Comparison of ENCODE assay signal across 10 cellular contexts in the genomic region with DNA sequence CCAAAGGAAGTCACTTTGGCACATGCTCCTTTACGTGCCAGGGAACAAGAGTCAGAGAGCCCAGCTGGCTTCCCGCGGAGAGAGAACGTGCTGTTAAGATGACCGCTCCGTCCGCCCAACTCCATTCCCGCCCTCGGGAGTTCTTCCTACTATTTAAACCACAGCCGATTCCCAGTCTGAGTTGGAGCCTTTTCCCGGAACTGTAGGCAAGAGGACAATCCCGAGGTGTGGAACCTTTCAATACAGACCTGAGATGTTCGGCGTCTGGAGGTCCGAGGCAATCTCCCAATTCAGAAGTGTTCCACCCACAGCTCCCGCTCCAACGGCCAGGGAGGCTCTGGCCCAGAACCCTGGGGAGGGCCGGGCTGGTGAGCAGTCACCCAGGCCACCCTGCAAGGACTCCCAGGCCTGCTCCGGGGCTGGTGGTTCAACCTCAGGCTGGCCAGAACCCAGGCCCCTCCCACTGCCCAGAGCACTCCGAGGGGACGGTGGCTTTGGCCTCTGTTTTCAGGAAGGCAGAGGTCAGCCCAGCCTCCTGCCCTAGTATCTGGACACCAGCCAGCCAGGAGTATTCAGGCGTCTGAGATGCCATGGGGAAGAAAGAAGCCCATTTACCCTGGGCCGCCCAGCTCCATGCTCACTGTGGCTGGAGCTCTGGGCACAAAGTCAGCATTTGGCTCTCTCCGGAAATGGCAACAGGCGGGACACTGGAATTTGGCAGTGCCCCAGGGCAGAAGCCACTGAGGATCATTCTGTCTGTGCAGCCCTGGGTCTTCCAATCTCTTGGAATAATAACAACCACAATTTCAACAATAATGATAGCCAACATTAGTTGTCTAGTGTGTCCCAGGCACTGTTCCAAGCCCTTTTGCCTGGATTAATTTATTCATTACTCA. TPM values are rescaled to one million over a fixed set of nuclear protein-coding genes. Genes with fewer than 3 reads are reported as not detected.
DNase-seq lines count a peak whose midpoint lies in the region; ATAC-seq and TF ChIP-seq lines count a peak whose summit lies in the region.
"Had no signal": no experiment of that assay in that cellular context is flagged by ENCODE, and none has a peak within 500 bp of the region (broad histone marks: within the 10 kb centered on the region; RNA-seq: fewer than 3 reads in every experiment).

No MANE protein-coding gene starts in this region.

- peak overlapping the region; percentile 84 for H2AFZ ChIP-seq in osteoblast (ENCODE audit: low read length)

- H3K27me3 ChIP-seq in osteoblast (ENCODE audit: insufficient read depth, low read length) (no peaks in the 10 kb centered on the region), BE2C (no peaks in the 10 kb centered on the region)

- no peaks in the 10 kb centered on the region for H3K36me3 ChIP-seq in osteoblast (ENCODE audit: insufficient read depth, low read length)
- no peaks in the 10 kb centered on the region for H3K36me3 ChIP-seq in BE2C

- H3K4me1 ChIP-seq in osteoblast (ENCODE audit: insufficient read depth, low read length) (peaks cover 14% of the 10 kb centered on the region), BE2C (no peaks in the 10 kb centered on the region)

- H4K20me1 ChIP-seq in osteoblast (ENCODE audit: insufficient read depth, low read length): peaks cover 3% of the 10 kb centered on the region

- ATAC-seq in HG03469 (IDR thresholded peaks at IDR 0.05; ENCODE audit: unreplicated experiment) (no peak), GM18505 (IDR thresholded peaks at IDR 0.05; ENCODE audit: unreplicated experiment) (no peak)

- POLR2A ChIA-PET in RWPE1 (lab: Yijun Ruan, JAX; ENCODE audit: low non-redundant PET): no interaction called here

- TF ChIP-seq CTCF in AG09319 (IDR thresholded peaks at IDR 0.05; ENCODE audit: low read depth, low read length) (no peak), RWPE1 (conservative IDR thresholded peaks at IDR 0.05; ENCODE audit: low read depth) (no peak), osteoblast (IDR thresholded peaks at IDR 0.05; ENCODE audit: extremely low read depth, low read depth, low read length) (no peak), BE2C (IDR thresholded peaks at IDR 0.05; ENCODE audit: low read depth, low read length) (no peak)

- H3K4me3 ChIP-seq in osteoblast (ENCODE audit: insufficient read depth, low read length): peak overlapping the region; percentile 56
- H3K4me3 ChIP-seq in BE2C (ENCODE audit: low read depth, low read length): no peak overlapping the region

- DNase-seq in AG09319 (ENCODE audit: extremely low read depth, low read depth) (peak; percentile 11), RWPE1 (ENCODE audit: low spot score) (no peak), foreskin melanocyte (peak; percentile 92), osteoblast (ENCODE audit: insufficient read length, low spot score, missing footprints) (peak; percentile 90), BE2C (no peak), NCI-H146 treated with DMSO at 0.1 percent for 48 hours (lab: John Stamatoyannopoulos, UW; ENCODE audit: unreplicated experiment) (no peak)
- DNase-seq: small intestine had no signal

- peak overlapping the region; percentile 69 for H3K4me2 ChIP-seq in osteoblast (ENCODE audit: insufficient read depth, low read length)

- no peak for TF ChIP-seq POLR2A in GM18505 (IDR thresholded peaks at IDR 0.05; ENCODE audit: borderline replicate concordance, extremely low read depth, insufficient read depth, insufficient read length)

- H3K79me2 ChIP-seq in osteoblast (ENCODE audit: insufficient read depth, low read length): peaks cover 69% of the 10 kb centered on the region

- H3K27ac ChIP-seq in RWPE1: peak overlapping the region; percentile 38; the same call in 1 of the 2 replicates
- peak overlapping the region; percentile 78 for H3K27ac ChIP-seq in osteoblast (ENCODE audit: low read depth, low read length)

- H3K9me3 ChIP-seq in osteoblast (ENCODE audit: low read depth, low read length) (no peaks in the 10 kb centered on the region), BE2C (no peaks in the 10 kb centered on the region)

- CTCF ChIA-PET in RWPE1 (lab: Yijun Ruan, JAX): interaction anchor here (0.5 kb wide), 1 partner anchor 114 kb away, joined by 3 read pairs; no protein-coding TSS in a partner anchor

RNA-seq across cellular contexts. Expression of a gene that starts 21.4 kb away (rescaled TPM):
- 31.8 and 35.4 TPM in 2 replicates for total RNA-seq in osteoblast
- 1.4 TPM for polyA plus RNA-seq in BE2C (2012; ENCODE audit: insufficient read depth, insufficient read length, low read depth)
- total RNA-seq: B cell had no signal

Comparison
In these comparisons a context has a peak if more than half of its experiments do, and no peak if none do; other contexts are left out.
1. DNase-seq: peak in AG09319 (single experiment), foreskin melanocyte (single experiment) and osteoblast (single experiment); none in RWPE1 (single experiment), BE2C (single experiment) and NCI-H146 treated with DMSO at 0.1 percent for 48 hours (single experiment).